ENCODE assay signal across 7 cellular contexts in genomic region chr12:48852734-48853168, GRCh38. TPM values are rescaled to one million over a fixed set of nuclear protein-coding genes. Genes with fewer than 3 reads are reported as not detected.
DNase-seq lines count a peak whose midpoint lies in the region; ATAC-seq and TF ChIP-seq lines count a peak whose summit lies in the region.

No MANE protein-coding gene starts in this region.

- no peak for TF ChIP-seq CTCF in epithelial cell of proximal tubule (conservative IDR thresholded peaks at IDR 0.05; ENCODE audit: low read depth, low read length)
- no peak for TF ChIP-seq CTCF in prostate gland (IDR thresholded peaks at IDR 0.05)

- intact Hi-C loops in prostate gland (cut with DNase I): loop anchor here (1.0 to 10.0 kb wide), 3 partner anchors 38 to 145 kb away; partner anchors contain the start of gene DDN

- H3K4me3 ChIP-seq in epithelial cell of proximal tubule (ENCODE audit: low read depth, low read length) (peak overlapping the region; percentile 75), prostate gland (peak overlapping the region; percentile 73 to 92)

- no peaks in the 10 kb centered on the region for H3K27me3 ChIP-seq in prostate gland (replicated peaks; ENCODE audit: insufficient read depth)

- ATAC-seq in GM21717 (IDR thresholded peaks at IDR 0.05; ENCODE audit: unreplicated experiment) (peak; percentile 9), HG02970 (IDR thresholded peaks at IDR 0.05; ENCODE audit: low FRiP score, unreplicated experiment) (no peak), GM19035 (IDR thresholded peaks at IDR 0.05; ENCODE audit: unreplicated experiment) (no peak)

- TF ChIP-seq POLR2A in prostate gland (IDR thresholded peaks at IDR 0.05): no peak

- WGBS in prostate gland: 3% methylated on average over 5 of the region's 5 CpGs

- H3K4me1 ChIP-seq in prostate gland (replicated peaks): peaks cover 3% of the 10 kb centered on the region

- H3K27ac ChIP-seq in prostate gland: peak overlapping the region; percentile 64 to 74

- H3K36me3 ChIP-seq in prostate gland: no peaks in the 10 kb centered on the region

- DNase-seq in epithelial cell of proximal tubule (ENCODE audit: low read depth) (no peak), prostate gland (ENCODE audit: low spot score) (no peak), MV-4-11 (lab: John Stamatoyannopoulos, UW) (no peak)

- no peaks in the 10 kb centered on the region for H3K9me3 ChIP-seq in prostate gland

TF ChIP-seq in PFSK-1, 5 proteins besides CTCF, POLR2A, EP300 and RAD21:
- TF ChIP-seq SIN3A (IDR thresholded peaks at IDR 0.05; ENCODE audit: borderline replicate concordance, insufficient read depth, low read length) (0 out of 2 replicates have a peak, but pooled peaks have one; percentile 5), TAF1 (IDR thresholded peaks at IDR 0.05; ENCODE audit: borderline replicate concordance, insufficient read depth, low read length) (no peak)

RNA-seq across cellular contexts. Expression of gene DDX23, which starts 0.8 kb away (rescaled TPM):
- 60.8 TPM for polyA plus RNA-seq in PFSK-1 (2012; ENCODE audit: insufficient read length, low read depth)
- total RNA-seq in epithelial cell of proximal tubule (84.0 and 90.8 TPM in 2 replicates), prostate gland (10 to 100 TPM; 71.0 to 87.2 TPM)

RNA-seq across cellular contexts. Expression of gene RND1, which starts 12.9 kb away (rescaled TPM):
- polyA plus RNA-seq in PFSK-1 (2012; ENCODE audit: insufficient read length, low read depth): not detected
- total RNA-seq in epithelial cell of proximal tubule: 3.3 and 8.9 TPM in 2 replicates
- 1 to 10 TPM in 1 of 2 donors, under 1 TPM in 1; 0.41 to 1.6 TPM for total RNA-seq in prostate gland

RNA-seq across cellular contexts. Expression of gene CACNB3, which starts 34.5 kb away (rescaled TPM):
- 38.8 TPM for polyA plus RNA-seq in PFSK-1 (2012; ENCODE audit: insufficient read length, low read depth)
- total RNA-seq in epithelial cell of proximal tubule (19.6 and 32.6 TPM in 2 replicates), prostate gland (10 to 100 TPM in 1 of 2 donors, 1 to 10 TPM in 1; 4.6 to 21.8 TPM)
